In the genomic region with DNA sequence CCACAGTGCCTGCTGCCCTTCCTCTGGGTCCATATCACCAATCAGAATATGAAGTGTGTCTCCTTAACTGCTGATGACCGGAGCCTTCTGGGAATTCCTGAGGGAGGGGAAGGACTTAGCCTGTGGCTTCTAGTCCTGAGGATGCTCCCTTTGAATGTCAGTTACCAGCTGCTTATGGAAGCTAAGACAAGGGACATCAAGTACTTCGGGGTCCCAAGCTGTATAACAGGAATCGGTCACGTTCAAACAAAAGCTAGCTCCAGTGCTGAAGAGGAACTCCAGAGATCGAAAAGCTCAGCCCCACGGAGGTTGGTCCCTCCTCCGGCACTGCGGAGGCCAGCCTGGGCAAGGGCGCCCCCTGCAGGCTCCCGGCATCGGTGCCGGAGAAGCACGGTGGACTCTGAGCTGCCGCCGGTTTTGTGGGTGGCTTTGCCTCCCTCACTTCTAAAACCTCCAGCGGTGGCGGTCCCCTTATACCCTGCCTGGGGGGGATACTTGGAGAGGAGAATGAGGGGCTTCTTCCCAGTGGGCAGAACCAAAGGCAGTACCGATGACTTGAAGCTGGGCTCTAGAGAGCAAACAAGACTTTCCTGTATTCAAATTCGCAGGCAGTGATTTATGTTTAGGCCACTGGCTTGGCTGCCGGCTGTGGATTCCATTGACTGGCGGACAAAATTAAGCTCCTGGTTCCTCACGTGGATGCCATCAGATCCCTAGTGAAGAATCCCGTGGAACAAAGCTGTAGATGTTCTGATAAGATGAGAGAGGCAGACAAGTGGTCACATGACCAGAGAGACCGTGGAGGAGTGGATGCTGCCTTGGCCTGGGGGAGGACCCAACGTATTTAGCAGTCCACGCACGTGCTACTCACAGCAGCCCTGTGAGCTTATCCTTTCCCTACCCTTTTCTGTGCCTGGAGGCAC, we compare ENCODE assay signal across 8 cellular contexts. TPM values are rescaled to one million over a fixed set of nuclear protein-coding genes. Genes with fewer than 3 reads are reported as not detected.
A peak's percentile ranks its signal among the peaks of the same experiment; 100 is the strongest.
DNase-seq lines count a peak whose midpoint lies in the region; ATAC-seq and TF ChIP-seq lines count a peak whose summit lies in the region.

No MANE protein-coding gene starts in this region.

- intact Hi-C loops in adrenal gland (cut with DNase I) (loop anchor here in 1 of 2 donors (5.0 to 10.0 kb wide), 2 partner anchors 330 to 473 kb away; partner anchors contain the start of gene MRPS10), left cardiac atrium (cut with DNase I) (loop anchor here in 1 of 2 donors (10.0 kb wide), 1 partner anchor 473 kb away; no protein-coding TSS in a partner anchor), posterior cingulate gyrus (cut with DNase I) (loop anchor here (1.0 to 5.0 kb wide), 2 partner anchors 16 to 330 kb away; partner anchors contain the start of gene MRPS10)

- H3K27me3 Mint-ChIP-seq in type B pancreatic cell, result peaks cover 6% of the 10 kb centered on the region

- H3K9me3 ChIP-seq in adrenal gland (replicated peaks in 1 of 3), result no peaks in the 10 kb centered on the region

- no peaks in the 10 kb centered on the region for H3K36me3 Mint-ChIP-seq in type B pancreatic cell

- 0 to 2% (median 1%) methylated on average over 14 to 27 of the region's 27 CpGs for WGBS in adrenal gland, 4 donors

- ATAC-seq in left cardiac atrium, result peak; percentile 99

- H3K4me1 Mint-ChIP-seq in type B pancreatic cell (ENCODE audit: unreplicated experiment), result peaks cover 11% of the 10 kb centered on the region

- peak overlapping the region in 4 of 5 donors; percentile 24 to 83 (median 55) for H3K27ac ChIP-seq in adrenal gland

- POLR2A ChIA-PET in HEK293T (lab: Yijun Ruan, JAX), result interaction anchor here (0.8 to 2.3 kb wide), 19 partner anchors 8 to 332 kb away, joined by 3 to 30 read pairs (median 5); partner anchors contain the start of genes RPL7L1, TRERF1 and UBR2

- TF ChIP-seq CTCF in adrenal gland (IDR thresholded peaks at IDR 0.05) (peak; percentile 88 to 99 (median 96)), type B pancreatic cell (conservative IDR thresholded peaks at IDR 0.05) (peak; percentile 100)

- DNase-seq in ELR (ENCODE audit: low read depth), result peak; percentile 83
- peak; percentile 88 for DNase-seq in HEK293T (ENCODE audit: extremely low spot score)
- DNase-seq in NCI-H1105 treated with DMSO at 0.1 percent for 48 hours (lab: John Stamatoyannopoulos, UW), result peak; percentile 77
- peak; percentile 76 for DNase-seq in T follicular helper cell (ENCODE audit: low read depth)
- DNase-seq in adrenal gland, result peak; percentile 76 to 89 (median 87)
- DNase-seq in left cardiac atrium, result peak; percentile 87
- peak; percentile 82 to 98 (median 88) for DNase-seq in posterior cingulate gyrus
- peak; percentile 86 for DNase-seq in type B pancreatic cell (ENCODE audit: extremely low spot score, unreplicated experiment)

- H3K9me3 Mint-ChIP-seq in type B pancreatic cell, result no peaks in the 10 kb centered on the region

- H3K4me3 Mint-ChIP-seq in type B pancreatic cell, result peak overlapping the region; percentile 89

- H3K27ac Mint-ChIP-seq in type B pancreatic cell, result peak overlapping the region; percentile 49

- H3K4me3 ChIP-seq in adrenal gland, result peak overlapping the region in 2 of 4 donors; percentile 57 to 72

- H3K27me3 ChIP-seq in adrenal gland, result no peaks in the 10 kb centered on the region

- peak in 1 of 2 donors; percentile 20 for TF ChIP-seq POLR2A in adrenal gland (IDR thresholded peaks at IDR 0.05)

- peaks cover 0 to 5% of the 10 kb centered on the region in 2 donors for H3K4me1 ChIP-seq in adrenal gland (replicated peaks in 1 of 2)

- CTCF ChIA-PET in HEK293T (lab: Yijun Ruan, JAX), result interaction anchor here (0.5 to 2.0 kb wide), 43 partner anchors 10 to 630 kb away, joined by 3 to 41 read pairs (median 4); partner anchors contain the start of genes GUCA1B and UBR2

- H3K36me3 ChIP-seq in adrenal gland (replicated peaks in 1 of 2), result no peaks in the 10 kb centered on the region

TF ChIP-seq in HEK293T, 16 proteins besides CTCF, POLR2A, EP300 and RAD21:
- TF ChIP-seq, protein P1, sequence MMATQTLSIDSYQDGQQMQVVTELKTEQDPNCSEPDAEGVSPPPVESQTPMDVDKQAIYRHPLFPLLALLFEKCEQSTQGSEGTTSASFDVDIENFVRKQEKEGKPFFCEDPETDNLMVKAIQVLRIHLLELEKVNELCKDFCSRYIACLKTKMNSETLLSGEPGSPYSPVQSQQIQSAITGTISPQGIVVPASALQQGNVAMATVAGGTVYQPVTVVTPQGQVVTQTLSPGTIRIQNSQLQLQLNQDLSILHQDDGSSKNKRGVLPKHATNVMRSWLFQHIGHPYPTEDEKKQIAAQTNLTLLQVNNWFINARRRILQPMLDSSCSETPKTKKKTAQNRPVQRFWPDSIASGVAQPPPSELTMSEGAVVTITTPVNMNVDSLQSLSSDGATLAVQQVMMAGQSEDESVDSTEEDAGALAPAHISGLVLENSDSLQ (IDR thresholded peaks at IDR 0.05), result peak; percentile 91
- TF ChIP-seq SUZ12 (IDR thresholded peaks at IDR 0.05) (no peak), L3MBTL2 (conservative IDR thresholded peaks at IDR 0.05) (peak; percentile 87)

RNA-seq across cellular contexts. Expression of gene UBR2, which starts 16.2 kb away (rescaled TPM):
- 10 to 100 TPM; 23.4 to 46.9 (median 33.9) TPM for total RNA-seq in adrenal gland
- polyA plus RNA-seq in adrenal gland, result 10 to 100 TPM; 11.4 to 21.4 (median 15.2) TPM
- total RNA-seq in left cardiac atrium, result 10 to 100 TPM; 26.8 to 27.4 TPM
- 26.6 and 28.1 TPM in 2 replicates for total RNA-seq in type B pancreatic cell (ENCODE audit: low replicate concordance)
